In the genomic region with DNA sequence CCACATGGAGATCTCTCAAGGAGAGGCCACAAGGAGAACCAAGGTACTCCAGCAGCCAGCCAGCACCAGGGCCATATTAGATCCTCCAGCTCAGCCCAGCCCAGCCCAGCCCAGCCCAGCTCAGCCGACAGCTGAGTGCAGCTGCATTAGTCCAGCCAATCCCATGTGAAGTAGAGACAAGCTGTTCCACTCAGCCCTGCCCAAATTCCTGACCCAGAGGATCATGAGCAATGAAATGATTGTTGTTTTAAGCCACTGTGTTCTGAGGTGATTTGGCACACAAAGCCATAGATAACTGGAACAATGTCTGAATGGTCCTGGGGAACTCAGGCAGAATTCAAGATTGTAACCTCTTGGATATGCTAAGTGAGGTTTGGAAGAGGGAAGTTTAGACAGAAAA, we compare ENCODE assay signal across 10 cellular contexts. TPM values are rescaled to one million over a fixed set of nuclear protein-coding genes. Genes with fewer than 3 reads are reported as not detected.
DNase-seq lines count a peak whose midpoint lies in the region; ATAC-seq and TF ChIP-seq lines count a peak whose summit lies in the region.
"Had no signal": no experiment of that assay in that cellular context is flagged by ENCODE, and none has a peak within 500 bp of the region (broad histone marks: within the 10 kb centered on the region; RNA-seq: fewer than 3 reads in every experiment).

No MANE protein-coding gene starts in this region.

- no peaks in the 10 kb centered on the region for H3K9me3 ChIP-seq in Caco-2
- no peaks in the 10 kb centered on the region for H3K9me3 ChIP-seq in SJSA1 (replicated peaks)
- H3K9me3 ChIP-seq in osteoblast (ENCODE audit: low read depth, low read length) = no peaks in the 10 kb centered on the region
- H3K9me3 ChIP-seq in CD8-positive, alpha-beta T cell (ENCODE audit: low read length) = no peaks in the 10 kb centered on the region

- H3K9me3 Mint-ChIP-seq in Caco-2 (ENCODE audit: unreplicated experiment) = no peaks in the 10 kb centered on the region
- H3K9me3 Mint-ChIP-seq in CD8-positive, alpha-beta T cell = no peaks in the 10 kb centered on the region

- no TSS peak for BruUV-seq in Caco-2 (replicated peaks; lab: Mats Ljungman, UMichigan)

- H3K27me3 ChIP-seq in Caco-2 (replicated peaks; ENCODE audit: control insufficient read depth, insufficient read depth, low read length) (no peaks in the 10 kb centered on the region), SJSA1 (replicated peaks) (no peaks in the 10 kb centered on the region), osteoblast (ENCODE audit: insufficient read depth, low read length) (no peaks in the 10 kb centered on the region)
- no peaks in the 10 kb centered on the region for H3K27me3 ChIP-seq in CD8-positive, alpha-beta T cell (ENCODE audit: insufficient read depth, low read length)

- H3K4me3 ChIP-seq in Caco-2 (ENCODE audit: low read depth, low read length) (no peak overlapping the region), SJSA1 (no peak overlapping the region), foreskin fibroblast (ENCODE audit: low read depth in 1 of 2, low read length in 2 of 2) (no peak overlapping the region), osteoblast (ENCODE audit: insufficient read depth, low read length) (no peak overlapping the region)
- no peak overlapping the region for H3K4me3 ChIP-seq in CD8-positive, alpha-beta T cell (ENCODE audit: low read depth, low read length)

- H3K36me3 ChIP-seq in Caco-2 (ENCODE audit: control insufficient read depth, insufficient read depth, low read length) (no peaks in the 10 kb centered on the region), SJSA1 (no peaks in the 10 kb centered on the region), osteoblast (ENCODE audit: insufficient read depth, low read length) (no peaks in the 10 kb centered on the region)
- H3K36me3 ChIP-seq in CD8-positive, alpha-beta T cell (ENCODE audit: insufficient read depth, low read length) = no peaks in the 10 kb centered on the region

- ATAC-seq in GM18505 (IDR thresholded peaks at IDR 0.05; ENCODE audit: unreplicated experiment) = no peak
- ATAC-seq in CD8-positive, alpha-beta T cell = no peak
- ATAC-seq: Panc1 had no signal

- peak overlapping the region; percentile 89 for H3K27ac Mint-ChIP-seq in Caco-2 (ENCODE audit: unreplicated experiment)
- H3K27ac Mint-ChIP-seq in CD8-positive, alpha-beta T cell = no peak overlapping the region
- H3K27ac Mint-ChIP-seq: CD8-positive, alpha-beta memory T cell had no signal

- TF ChIP-seq POLR2A in GM18505 (IDR thresholded peaks at IDR 0.05; ENCODE audit: borderline replicate concordance, extremely low read depth, insufficient read depth, insufficient read length) = no peak

- intact Hi-C loops in Caco-2 (cut with micrococcal nuclease; ENCODE audit: unreplicated experiment) = loop anchor here (10.0 kb wide), 1 partner anchor 437 kb away; no protein-coding TSS in a partner anchor
- intact Hi-C loops in CD8-positive, alpha-beta T cell (cut with DNase I, micrococcal nuclease) = no loop called here

- peaks cover 32% of the 10 kb centered on the region for H3K36me3 Mint-ChIP-seq in Caco-2 (ENCODE audit: insufficient read depth, unreplicated experiment)
- no peaks in the 10 kb centered on the region for H3K36me3 Mint-ChIP-seq in CD8-positive, alpha-beta T cell
- H3K36me3 Mint-ChIP-seq: CD8-positive, alpha-beta memory T cell had no signal

- TF ChIP-seq CTCF in Caco-2 (IDR thresholded peaks at IDR 0.05; ENCODE audit: insufficient read depth in 1 of 2, low read depth in 1 of 2, low read length in 1 of 2, severe bottlenecking in 1 of 2, unreplicated experiment in 1 of 2) (no peak), foreskin fibroblast (IDR thresholded peaks at IDR 0.05; ENCODE audit: low read depth, low read length) (no peak), osteoblast (IDR thresholded peaks at IDR 0.05; ENCODE audit: extremely low read depth, low read depth, low read length) (no peak)
- TF ChIP-seq CTCF in CD8-positive, alpha-beta T cell (IDR thresholded peaks at IDR 0.05) = no peak

- H3K4me1 ChIP-seq in Caco-2 (peaks cover 92% of the 10 kb centered on the region), SJSA1 (replicated peaks) (peaks cover 62% of the 10 kb centered on the region), osteoblast (ENCODE audit: insufficient read depth, low read length) (peaks cover 27% of the 10 kb centered on the region)
- H3K4me1 ChIP-seq in CD8-positive, alpha-beta T cell (ENCODE audit: insufficient read depth, low read length) = no peaks in the 10 kb centered on the region

- H2AFZ ChIP-seq in osteoblast (ENCODE audit: low read length) = peak overlapping the region; percentile 57

- peak overlapping the region; percentile 32 for H3K4me2 ChIP-seq in osteoblast (ENCODE audit: insufficient read depth, low read length)

- H3K4me1 Mint-ChIP-seq in Caco-2 (ENCODE audit: low read depth, unreplicated experiment) = peaks cover 82% of the 10 kb centered on the region
- H3K4me1 Mint-ChIP-seq in CD8-positive, alpha-beta T cell (ENCODE audit: low read depth) = no peaks in the 10 kb centered on the region
- H3K4me1 Mint-ChIP-seq: CD8-positive, alpha-beta memory T cell had no signal

- H3K27ac ChIP-seq in SJSA1 (no peak overlapping the region), osteoblast (ENCODE audit: low read depth, low read length) (no peak overlapping the region)
- H3K27ac ChIP-seq in CD8-positive, alpha-beta T cell (ENCODE audit: low read depth, low read length) = no peak overlapping the region

- DNase-seq in Caco-2 (peak; percentile 83 to 92), SJSA1 (ENCODE audit: low read depth in 1 of 2, low spot score in 2 of 2) (peak; percentile 29 to 53), foreskin fibroblast (peak; percentile 18 to 44), osteoblast (ENCODE audit: insufficient read length, low spot score, missing footprints) (no peak), RPMI8226 (no peak), NCI-H748 (lab: John Stamatoyannopoulos, UW; ENCODE audit: unreplicated experiment) (no peak)
- DNase-seq in CD8-positive, alpha-beta T cell = no peak
- DNase-seq: CD8-positive, alpha-beta memory T cell had no signal

- CTCF ChIA-PET in Caco-2 (lab: Charles Lee) = interaction anchor here (0.5 to 2.2 kb wide), 5 partner anchors 10 to 125 kb away, joined by 3 to 7 read pairs (median 3); no protein-coding TSS in a partner anchor
- CTCF ChIA-PET in CD8-positive, alpha-beta T cell (lab: Charles Lee) = interaction anchor here (1.4 kb wide), 1 partner anchor 10 kb away, joined by 3 read pairs; no protein-coding TSS in a partner anchor

- POLR2A ChIA-PET in Caco-2 (lab: Charles Lee) = interaction anchor here (0.6 to 1.9 kb wide), 8 partner anchors 10 to 585 kb away, joined by 3 to 24 read pairs (median 4); partner anchors contain the start of gene FERMT1
- POLR2A ChIA-PET in CD8-positive, alpha-beta T cell (lab: Charles Lee) = no interaction called here

- H3K27me3 Mint-ChIP-seq in Caco-2 (ENCODE audit: insufficient read depth, unreplicated experiment) = no peaks in the 10 kb centered on the region
- no peaks in the 10 kb centered on the region for H3K27me3 Mint-ChIP-seq in CD8-positive, alpha-beta T cell (ENCODE audit: low read depth)

- no peaks in the 10 kb centered on the region for H4K20me1 ChIP-seq in osteoblast (ENCODE audit: insufficient read depth, low read length)

- H3K4me3 Mint-ChIP-seq in Caco-2 (ENCODE audit: unreplicated experiment) = peak overlapping the region; percentile 57
- H3K4me3 Mint-ChIP-seq in CD8-positive, alpha-beta T cell = no peak overlapping the region
- H3K4me3 Mint-ChIP-seq: CD8-positive, alpha-beta memory T cell had no signal

- no peaks in the 10 kb centered on the region for H3K79me2 ChIP-seq in osteoblast (ENCODE audit: insufficient read depth, low read length)

RNA-seq across cellular contexts. Expression of gene BMP2, which starts 59.5 kb away (rescaled TPM):
- 24.3 and 27.3 TPM in 2 replicates for total RNA-seq in Caco-2 (2022)
- 7.7 and 9.7 TPM in 2 replicates for total RNA-seq in SJSA1 (2014; rRNA removed; shearing (Covaris generic))
- total RNA-seq in osteoblast = 1.8 TPM in 2 replicates
- total RNA-seq in CD8-positive, alpha-beta T cell = not detected
- total RNA-seq: CD8-positive, alpha-beta memory T cell had no signal

Comparison
In these comparisons a context has a peak if more than half of its experiments do, and no peak if none do; other contexts are left out.
1. DNase-seq: peak in Caco-2 (2 of 2), SJSA1 (2 of 2) and foreskin fibroblast (2 of 2); none in osteoblast (single experiment), RPMI8226 (single experiment), NCI-H748 (single experiment) and CD8-positive, alpha-beta T cell (0 of 7).